1 cellular context compared by ENCODE assay signal in the genomic region with DNA sequence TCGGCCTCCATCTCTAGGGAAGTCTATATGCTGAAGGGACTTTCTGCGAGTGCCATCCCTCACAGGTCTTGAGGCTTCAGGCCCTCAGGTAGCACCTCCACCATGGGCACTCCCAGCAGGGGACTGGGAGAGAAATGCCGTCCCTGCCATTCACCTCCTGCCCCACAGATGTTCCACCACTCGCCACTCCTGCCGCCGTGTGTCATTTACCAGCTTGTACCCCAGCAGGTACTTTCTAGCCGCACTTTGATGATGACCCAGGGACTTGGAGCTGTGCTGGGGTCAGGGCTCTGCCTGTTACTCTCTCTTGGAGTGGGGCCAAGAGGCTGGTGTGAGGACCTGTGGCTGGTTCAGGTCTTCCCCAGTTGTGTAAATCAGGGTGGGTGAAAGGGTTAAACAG.
TF ChIP-seq lines count a peak whose summit lies in the region.

No MANE protein-coding gene starts in this region.

TF ChIP-seq in HepG2, 621 proteins besides CTCF, POLR2A, EP300 and RAD21 (continued from another document):
- no peak for TF ChIP-seq TEAD3 (CRISPR knock-in tag; optimal IDR thresholded peaks at IDR 0.05; ENCODE audit: borderline replicate concordance)
- TF ChIP-seq, protein P1, sequence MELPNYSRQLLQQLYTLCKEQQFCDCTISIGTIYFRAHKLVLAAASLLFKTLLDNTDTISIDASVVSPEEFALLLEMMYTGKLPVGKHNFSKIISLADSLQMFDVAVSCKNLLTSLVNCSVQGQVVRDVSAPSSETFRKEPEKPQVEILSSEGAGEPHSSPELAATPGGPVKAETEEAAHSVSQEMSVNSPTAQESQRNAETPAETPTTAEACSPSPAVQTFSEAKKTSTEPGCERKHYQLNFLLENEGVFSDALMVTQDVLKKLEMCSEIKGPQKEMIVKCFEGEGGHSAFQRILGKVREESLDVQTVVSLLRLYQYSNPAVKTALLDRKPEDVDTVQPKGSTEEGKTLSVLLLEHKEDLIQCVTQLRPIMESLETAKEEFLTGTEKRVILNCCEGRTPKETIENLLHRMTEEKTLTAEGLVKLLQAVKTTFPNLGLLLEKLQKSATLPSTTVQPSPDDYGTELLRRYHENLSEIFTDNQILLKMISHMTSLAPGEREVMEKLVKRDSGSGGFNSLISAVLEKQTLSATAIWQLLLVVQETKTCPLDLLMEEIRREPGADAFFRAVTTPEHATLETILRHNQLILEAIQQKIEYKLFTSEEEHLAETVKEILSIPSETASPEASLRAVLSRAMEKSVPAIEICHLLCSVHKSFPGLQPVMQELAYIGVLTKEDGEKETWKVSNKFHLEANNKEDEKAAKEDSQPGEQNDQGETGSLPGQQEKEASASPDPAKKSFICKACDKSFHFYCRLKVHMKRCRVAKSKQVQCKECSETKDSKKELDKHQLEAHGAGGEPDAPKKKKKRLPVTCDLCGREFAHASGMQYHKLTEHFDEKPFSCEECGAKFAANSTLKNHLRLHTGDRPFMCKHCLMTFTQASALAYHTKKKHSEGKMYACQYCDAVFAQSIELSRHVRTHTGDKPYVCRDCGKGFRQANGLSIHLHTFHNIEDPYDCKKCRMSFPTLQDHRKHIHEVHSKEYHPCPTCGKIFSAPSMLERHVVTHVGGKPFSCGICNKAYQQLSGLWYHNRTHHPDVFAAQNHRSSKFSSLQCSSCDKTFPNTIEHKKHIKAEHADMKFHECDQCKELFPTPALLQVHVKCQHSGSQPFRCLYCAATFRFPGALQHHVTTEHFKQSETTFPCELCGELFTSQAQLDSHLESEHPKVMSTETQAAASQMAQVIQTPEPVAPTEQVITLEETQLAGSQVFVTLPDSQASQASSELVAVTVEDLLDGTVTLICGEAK (IDR thresholded peaks at IDR 0.05): no peak
- TF ChIP-seq, protein P1 (CRISPR knock-in tag; IDR thresholded peaks at IDR 0.05): no peak
- no peak for TF ChIP-seq MXD4 (CRISPR knock-in tag; IDR thresholded peaks at IDR 0.05)
- no peak for TF ChIP-seq DPF2 (CRISPR knock-in tag; IDR thresholded peaks at IDR 0.05; ENCODE audit: borderline replicate concordance, low read depth)
- TF ChIP-seq ZNF543 (CRISPR knock-in tag; IDR thresholded peaks at IDR 0.05): no peak
- TF ChIP-seq ZBTB7A (CRISPR knock-in tag; IDR thresholded peaks at IDR 0.05): no peak
- no peak for TF ChIP-seq ZNF256 (CRISPR knock-in tag; conservative IDR thresholded peaks at IDR 0.05)
- no peak for TF ChIP-seq ZNF7 (CRISPR knock-in tag; IDR thresholded peaks at IDR 0.05)
- TF ChIP-seq ZFY (CRISPR knock-in tag; IDR thresholded peaks at IDR 0.05): no peak
- TF ChIP-seq, protein P2, sequence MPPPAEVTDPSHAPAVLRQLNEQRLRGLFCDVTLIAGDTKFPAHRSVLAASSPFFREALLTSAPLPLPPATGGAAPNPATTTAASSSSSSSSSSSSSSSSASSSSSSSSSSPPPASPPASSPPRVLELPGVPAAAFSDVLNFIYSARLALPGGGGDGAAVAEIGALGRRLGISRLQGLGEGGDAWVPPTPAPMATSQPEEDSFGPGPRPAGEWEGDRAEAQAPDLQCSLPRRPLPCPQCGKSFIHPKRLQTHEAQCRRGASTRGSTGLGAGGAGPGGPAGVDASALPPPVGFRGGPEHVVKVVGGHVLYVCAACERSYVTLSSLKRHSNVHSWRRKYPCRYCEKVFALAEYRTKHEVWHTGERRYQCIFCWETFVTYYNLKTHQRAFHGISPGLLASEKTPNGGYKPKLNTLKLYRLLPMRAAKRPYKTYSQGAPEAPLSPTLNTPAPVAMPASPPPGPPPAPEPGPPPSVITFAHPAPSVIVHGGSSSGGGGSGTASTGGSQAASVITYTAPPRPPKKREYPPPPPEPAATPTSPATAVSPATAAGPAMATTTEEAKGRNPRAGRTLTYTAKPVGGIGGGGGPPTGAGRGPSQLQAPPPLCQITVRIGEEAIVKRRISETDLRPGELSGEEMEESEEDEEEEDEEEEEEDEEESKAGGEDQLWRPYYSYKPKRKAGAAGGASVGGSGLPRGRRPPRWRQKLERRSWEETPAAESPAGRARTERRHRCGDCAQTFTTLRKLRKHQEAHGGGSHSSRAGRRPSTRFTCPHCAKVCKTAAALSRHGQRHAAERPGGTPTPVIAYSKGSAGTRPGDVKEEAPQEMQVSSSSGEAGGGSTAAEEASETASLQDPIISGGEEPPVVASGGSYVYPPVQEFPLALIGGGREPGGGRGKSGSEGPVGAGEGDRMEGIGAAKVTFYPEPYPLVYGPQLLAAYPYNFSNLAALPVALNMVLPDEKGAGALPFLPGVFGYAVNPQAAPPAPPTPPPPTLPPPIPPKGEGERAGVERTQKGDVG (CRISPR knock-in tag; IDR thresholded peaks at IDR 0.05; ENCODE audit: borderline replicate concordance): no peak
- TF ChIP-seq, protein P3, sequence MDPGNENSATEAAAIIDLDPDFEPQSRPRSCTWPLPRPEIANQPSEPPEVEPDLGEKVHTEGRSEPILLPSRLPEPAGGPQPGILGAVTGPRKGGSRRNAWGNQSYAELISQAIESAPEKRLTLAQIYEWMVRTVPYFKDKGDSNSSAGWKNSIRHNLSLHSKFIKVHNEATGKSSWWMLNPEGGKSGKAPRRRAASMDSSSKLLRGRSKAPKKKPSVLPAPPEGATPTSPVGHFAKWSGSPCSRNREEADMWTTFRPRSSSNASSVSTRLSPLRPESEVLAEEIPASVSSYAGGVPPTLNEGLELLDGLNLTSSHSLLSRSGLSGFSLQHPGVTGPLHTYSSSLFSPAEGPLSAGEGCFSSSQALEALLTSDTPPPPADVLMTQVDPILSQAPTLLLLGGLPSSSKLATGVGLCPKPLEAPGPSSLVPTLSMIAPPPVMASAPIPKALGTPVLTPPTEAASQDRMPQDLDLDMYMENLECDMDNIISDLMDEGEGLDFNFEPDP (CRISPR knock-in tag; conservative IDR thresholded peaks at IDR 0.05): no peak
- TF ChIP-seq RORA (CRISPR knock-in tag; IDR thresholded peaks at IDR 0.05): no peak
- no peak for TF ChIP-seq KLF9 (CRISPR knock-in tag; IDR thresholded peaks at IDR 0.05; ENCODE audit: low read depth)
- TF ChIP-seq, protein P4, sequence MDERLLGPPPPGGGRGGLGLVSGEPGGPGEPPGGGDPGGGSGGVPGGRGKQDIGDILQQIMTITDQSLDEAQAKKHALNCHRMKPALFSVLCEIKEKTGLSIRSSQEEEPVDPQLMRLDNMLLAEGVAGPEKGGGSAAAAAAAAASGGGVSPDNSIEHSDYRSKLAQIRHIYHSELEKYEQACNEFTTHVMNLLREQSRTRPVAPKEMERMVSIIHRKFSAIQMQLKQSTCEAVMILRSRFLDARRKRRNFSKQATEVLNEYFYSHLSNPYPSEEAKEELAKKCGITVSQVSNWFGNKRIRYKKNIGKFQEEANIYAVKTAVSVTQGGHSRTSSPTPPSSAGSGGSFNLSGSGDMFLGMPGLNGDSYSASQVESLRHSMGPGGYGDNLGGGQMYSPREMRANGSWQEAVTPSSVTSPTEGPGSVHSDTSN (CRISPR knock-in tag; IDR thresholded peaks at IDR 0.05): no peak
- no peak for TF ChIP-seq HOXD1 (CRISPR knock-in tag; IDR thresholded peaks at IDR 0.05)
- no peak for TF ChIP-seq ZNF142 (CRISPR knock-in tag; IDR thresholded peaks at IDR 0.05)
- no peak for TF ChIP-seq CENPT (CRISPR knock-in tag; IDR thresholded peaks at IDR 0.05; ENCODE audit: low read depth)
